24 cellular contexts compared by ENCODE assay signal in genomic region chr2:205914198-205914597, GRCh38.
"Had no signal": no experiment of that assay in that cellular context is flagged by ENCODE, and none has a peak within 500 bp of the region (broad histone marks: within the 10 kb centered on the region; RNA-seq: fewer than 3 reads in every experiment).

No MANE protein-coding gene starts in this region.

- H3K36me3 ChIP-seq: adrenal gland, ascending aorta, brain microvascular endothelial cell, esophagus squamous epithelium, heart left ventricle, tibial nerve, uterus had no signal

- H3K27ac Mint-ChIP-seq: activated B cell treated with CpG ODN at 0.5 μM for 24 hours; activated naive CD8-positive, alpha-beta T cell; activated T-helper 2 cell treated with anti-CD3 and anti-CD28 coated beads, Interferon-gamma antibody, Interleukin-2, Interleukin-4, amounts not matched to agents 10 μg/mL and 5 μg/mL and 100 μg/mL, durations not matched to agents 14 hours and 24 hours and 36 hours; natural killer cell treated with Interleukin-12 subunit alpha and Interleukin-12 subunit beta and Interleukin-15 and Interleukin-18, amount 100 ng/mL, for 72 hours; stimulated activated naive CD8-positive, alpha-beta T cell treated with anti-CD3 and anti-CD28 coated beads, Interleukin-15, amount 100 ng/mL, for 72 hours; T-helper 1 cell treated with Interleukin-12 subunit alpha and Interleukin-12 subunit beta and Interleukin-4 antibody, amounts not matched to agents 30 μg/mL and 1 μg/mL, for 36 hours had no signal

- H3K4me3 Mint-ChIP-seq: activated B cell treated with CpG ODN at 0.5 μM for 24 hours; activated naive CD8-positive, alpha-beta T cell; activated T-cell treated with anti-CD3 and anti-CD28 coated beads, Interleukin-2, amount 50 U/mL, for 4 hours; natural killer cell treated with Interleukin-12 subunit alpha and Interleukin-12 subunit beta and Interleukin-15 and Interleukin-18, amount 100 ng/mL, for 72 hours; stimulated activated naive CD8-positive, alpha-beta T cell treated with anti-CD3 and anti-CD28 coated beads, Interleukin-15, amount 100 ng/mL, for 72 hours; T-helper 1 cell treated with Interleukin-12 subunit alpha and Interleukin-12 subunit beta and Interleukin-4 antibody, amounts not matched to agents 30 μg/mL and 1 μg/mL, for 36 hours had no signal

- H3K4me1 ChIP-seq: adrenal gland, ascending aorta, esophagus squamous epithelium, uterus had no signal

- H3K27me3 ChIP-seq: ascending aorta, brain microvascular endothelial cell, uterus had no signal

- H3K27ac ChIP-seq: adrenal gland, ascending aorta, brain microvascular endothelial cell, dorsolateral prefrontal cortex, esophagus squamous epithelium, heart left ventricle, tibial nerve, uterus had no signal

- H3K4me3 ChIP-seq: adrenal gland, ascending aorta, dorsolateral prefrontal cortex, esophagus squamous epithelium, heart left ventricle, lung, tibial nerve, uterus had no signal

- H3K4me1 Mint-ChIP-seq: activated B cell treated with CpG ODN at 0.5 μM for 24 hours; stimulated activated naive CD8-positive, alpha-beta T cell treated with anti-CD3 and anti-CD28 coated beads, Interleukin-15, amount 100 ng/mL, for 72 hours had no signal

- DNase-seq: activated B cell treated with CpG ODN at 0.5 μM for 24 hours; activated CD4-positive, alpha-beta T cell treated with anti-CD3 and anti-CD28 coated beads for 4 hours; activated CD4-positive, alpha-beta T cell treated with anti-CD3 and anti-CD28 coated beads, Interleukin-2, amount 50 U/mL, for 48 hours; activated CD8-positive, alpha-beta memory T cell treated with anti-CD3 and anti-CD28 coated beads, Interleukin-2, amount 50 U/mL, for 48 hours; activated naive CD4-positive, alpha-beta T cell; activated T-cell treated with anti-CD3 and anti-CD28 coated beads, Interleukin-2, amount 50 U/mL, for 4 hours; adrenal gland; brain microvascular endothelial cell; caudate nucleus; dorsolateral prefrontal cortex; esophagus squamous epithelium; heart left ventricle; nucleus accumbens; stimulated activated CD4-positive, alpha-beta T cell treated with anti-CD3 and anti-CD28 coated beads, Interleukin-12 subunit alpha, Interleukin-12 subunit beta, amount 100 ng/mL, for 4 hours; stimulated activated CD4-positive, alpha-beta T cell treated with anti-CD3 and anti-CD28 coated beads, Interleukin-4, amount 100 ng/mL, for 4 hours; stimulated activated naive CD8-positive, alpha-beta T cell treated with anti-CD3 and anti-CD28 coated beads, Interleukin-15, amount 100 ng/mL, for 72 hours; uterus had no signal

- ATAC-seq: activated T-cell treated with anti-CD3 and anti-CD28 coated beads, Interleukin-2, amount 50 U/mL, for 4 hours; heart left ventricle; natural killer cell treated with Interleukin-12 subunit alpha and Interleukin-12 subunit beta and Interleukin-15 and Interleukin-18, amount 100 ng/mL, for 72 hours; stimulated activated naive CD8-positive, alpha-beta T cell treated with anti-CD3 and anti-CD28 coated beads, Interleukin-15, amount 100 ng/mL, for 72 hours had no signal

- H3K36me3 Mint-ChIP-seq: activated naive CD8-positive, alpha-beta T cell; natural killer cell treated with Interleukin-12 subunit alpha and Interleukin-12 subunit beta and Interleukin-15 and Interleukin-18, amount 100 ng/mL, for 72 hours had no signal

- H3K9me3 ChIP-seq: adrenal gland, ascending aorta, esophagus squamous epithelium, heart left ventricle, tibial nerve, uterus had no signal

- H3K9me3 Mint-ChIP-seq: activated B cell treated with CpG ODN at 0.5 μM for 24 hours; activated T-cell treated with anti-CD3 and anti-CD28 coated beads, Interleukin-2, amount 50 U/mL, for 4 hours; activated T-helper 2 cell treated with anti-CD3 and anti-CD28 coated beads, Interferon-gamma antibody, Interleukin-2, Interleukin-4, amounts not matched to agents 10 μg/mL and 5 μg/mL and 100 μg/mL, durations not matched to agents 14 hours and 24 hours and 36 hours; natural killer cell treated with Interleukin-12 subunit alpha and Interleukin-12 subunit beta and Interleukin-15 and Interleukin-18, amount 100 ng/mL, for 72 hours; stimulated activated naive CD8-positive, alpha-beta T cell treated with anti-CD3 and anti-CD28 coated beads, Interleukin-15, amount 100 ng/mL, for 72 hours; T-helper 1 cell treated with Interleukin-12 subunit alpha and Interleukin-12 subunit beta and Interleukin-4 antibody, amounts not matched to agents 30 μg/mL and 1 μg/mL, for 36 hours had no signal
